20 cellular contexts compared by ENCODE assay signal in the genomic region with DNA sequence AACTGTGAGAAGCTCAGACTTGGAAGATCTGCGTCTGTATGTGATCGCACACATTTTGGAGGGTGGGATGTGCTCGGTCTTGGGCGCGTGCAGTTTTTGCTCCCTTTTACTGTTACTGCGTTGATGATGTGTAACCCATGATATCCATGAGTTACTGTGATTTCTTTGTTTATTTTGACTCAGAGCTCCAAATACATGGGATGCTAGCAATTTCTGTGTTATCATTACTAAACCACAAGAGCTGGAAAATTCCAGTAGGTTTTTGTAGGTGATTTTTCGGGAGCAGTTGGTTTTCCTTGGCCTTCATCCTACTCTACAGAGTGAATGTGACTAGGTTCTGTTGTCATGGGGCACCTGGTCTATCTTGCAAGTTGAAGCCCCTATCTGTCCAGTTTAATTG.
DNase-seq lines count a peak whose midpoint lies in the region; ATAC-seq and TF ChIP-seq lines count a peak whose summit lies in the region.
"Had no signal": no experiment of that assay in that cellular context is flagged by ENCODE, and none has a peak within 500 bp of the region (broad histone marks: within the 10 kb centered on the region; RNA-seq: fewer than 3 reads in every experiment).

No MANE protein-coding gene starts in this region.

- no peak for TF ChIP-seq CTCF in right atrium auricular region (IDR thresholded peaks at IDR 0.05)
- TF ChIP-seq CTCF in astrocyte of the spinal cord (IDR thresholded peaks at IDR 0.05; ENCODE audit: low read depth, low read length), result no peak

- H3K4me3 Mint-ChIP-seq in CD8-positive, alpha-beta memory T cell, result no peak overlapping the region
- H3K4me3 Mint-ChIP-seq: activated CD4-positive, alpha-beta memory T cell treated with anti-CD3 and anti-CD28 coated beads, Interleukin-2, amount 10 ng/mL, durations not matched to agents 7 days and 5 days; activated T-helper 17 cell treated with anti-CD3 and anti-CD28 coated beads, Interleukin-2, amount 50 U/mL, for 72 hours; effector memory CD8-positive, alpha-beta T cell; type B pancreatic cell had no signal

- H3K9me3 ChIP-seq in right atrium auricular region (no peaks in the 10 kb centered on the region), SJCRH30 (replicated peaks) (no peaks in the 10 kb centered on the region; the same call in 1 of the 2 replicates)
- H3K9me3 ChIP-seq in CD8-positive, alpha-beta memory T cell (ENCODE audit: low read length), result no peaks in the 10 kb centered on the region

- H3K36me3 ChIP-seq in right atrium auricular region (no peaks in the 10 kb centered on the region), SJCRH30 (no peaks in the 10 kb centered on the region)
- H3K36me3 ChIP-seq in CD8-positive, alpha-beta memory T cell (ENCODE audit: insufficient read depth, low read length), result no peaks in the 10 kb centered on the region

- H3K27me3 Mint-ChIP-seq in CD8-positive, alpha-beta memory T cell, result peaks cover 0 to 8% of the 10 kb centered on the region in 2 donors
- H3K27me3 Mint-ChIP-seq: type B pancreatic cell had no signal

- ATAC-seq in Right ventricle myocardium inferior (no peak), HG03097 (IDR thresholded peaks at IDR 0.05; ENCODE audit: low FRiP score, unreplicated experiment) (no peak)
- ATAC-seq: activated T-helper 17 cell treated with anti-CD3 and anti-CD28 coated beads, Interleukin-2, amount 50 U/mL, for 72 hours; effector memory CD8-positive, alpha-beta T cell; K562 had no signal

- H3K4me3 ChIP-seq in right atrium auricular region (no peak overlapping the region), astrocyte of the spinal cord (ENCODE audit: low read depth, low read length) (no peak overlapping the region), SJCRH30 (no peak overlapping the region)
- H3K4me3 ChIP-seq in CD8-positive, alpha-beta memory T cell (ENCODE audit: low read length), result no peak overlapping the region
- H3K4me3 ChIP-seq: K562, SK-N-MC had no signal

- H3K9me3 Mint-ChIP-seq in CD8-positive, alpha-beta memory T cell, result no peaks in the 10 kb centered on the region
- H3K9me3 Mint-ChIP-seq: activated CD4-positive, alpha-beta memory T cell treated with anti-CD3 and anti-CD28 coated beads, Interleukin-2, amount 10 ng/mL, durations not matched to agents 7 days and 5 days; activated T-helper 17 cell treated with anti-CD3 and anti-CD28 coated beads, Interleukin-2, amount 50 U/mL, for 72 hours; effector memory CD8-positive, alpha-beta T cell had no signal

- H3K27ac ChIP-seq in right atrium auricular region, result peak overlapping the region; percentile 2 to 64
- H3K27ac ChIP-seq in SJCRH30, result no peak overlapping the region
- H3K27ac ChIP-seq in CD8-positive, alpha-beta memory T cell (ENCODE audit: low read depth, low read length), result no peak overlapping the region
- H3K27ac ChIP-seq: SK-N-MC had no signal

- H3K4me1 ChIP-seq in right atrium auricular region (peaks cover 0 to 42% of the 10 kb centered on the region in 2 donors), SJCRH30 (no peaks in the 10 kb centered on the region; the same call in 1 of the 2 replicates)
- H3K4me1 ChIP-seq in CD8-positive, alpha-beta memory T cell (ENCODE audit: insufficient read depth, low read length), result no peaks in the 10 kb centered on the region

- H3K4me1 Mint-ChIP-seq in CD8-positive, alpha-beta memory T cell, result peaks cover 8 to 25% (median 9%) of the 10 kb centered on the region in 3 donors
- H3K4me1 Mint-ChIP-seq: activated CD4-positive, alpha-beta memory T cell treated with anti-CD3 and anti-CD28 coated beads, Interleukin-2, amount 10 ng/mL, durations not matched to agents 7 days and 5 days; activated T-helper 17 cell treated with anti-CD3 and anti-CD28 coated beads, Interleukin-2, amount 50 U/mL, for 72 hours had no signal

- no peak overlapping the region for H3K27ac Mint-ChIP-seq in CD8-positive, alpha-beta memory T cell
- H3K27ac Mint-ChIP-seq: activated CD4-positive, alpha-beta memory T cell treated with anti-CD3 and anti-CD28 coated beads, Interleukin-2, amount 10 ng/mL, durations not matched to agents 7 days and 5 days; activated T-helper 17 cell treated with anti-CD3 and anti-CD28 coated beads, Interleukin-2, amount 50 U/mL, for 72 hours; effector memory CD8-positive, alpha-beta T cell; type B pancreatic cell had no signal

- in situ Hi-C loops in astrocyte of the spinal cord (cut with HindIII; ENCODE audit: low sequenced_read_pairs), result no loop called here

- CTCF ChIA-PET in CD8-positive, alpha-beta memory T cell (lab: Charles Lee), result no interaction called here

- H3K27me3 ChIP-seq in right atrium auricular region (no peaks in the 10 kb centered on the region), SJCRH30 (no peaks in the 10 kb centered on the region)
- no peaks in the 10 kb centered on the region for H3K27me3 ChIP-seq in CD8-positive, alpha-beta memory T cell (ENCODE audit: insufficient read depth, low read length, poor library complexity, severe bottlenecking)

- POLR2A ChIA-PET in CD8-positive, alpha-beta memory T cell (lab: Charles Lee), result no interaction called here

- H3K36me3 Mint-ChIP-seq in CD8-positive, alpha-beta memory T cell, result no peaks in the 10 kb centered on the region

- DNase-seq in right atrium auricular region (ENCODE audit: low spot score) (no peak), Right ventricle myocardium inferior (ENCODE audit: missing footprints) (no peak), astrocyte of the spinal cord (ENCODE audit: low read depth, low spot score) (peak; percentile 71), hepatic stellate cell (ENCODE audit: low spot score) (peak; percentile 80), SJCRH30 (no peak), pons (ENCODE audit: low spot score) (no peak)
- no peak for DNase-seq in CD8-positive, alpha-beta memory T cell
- DNase-seq: ACHN; activated CD4-positive, alpha-beta memory T cell treated with anti-CD3 and anti-CD28 coated beads, Interleukin-2, amount 10 ng/mL, durations not matched to agents 7 days and 5 days; aorta; effector memory CD8-positive, alpha-beta T cell; kidney; NCI-H1417; NCI-H345; stimulated activated CD4-positive, alpha-beta T cell treated with anti-CD3 and anti-CD28 coated beads, Interleukin-2, amount 100 ng/mL, for 24 hours had no signal

- intact Hi-C loops in Right ventricle myocardium inferior (cut with DNase I), result no loop called here

Comparison
In these comparisons a context has a peak if more than half of its experiments do, and no peak if none do; other contexts are left out.
1. DNase-seq: peak in astrocyte of the spinal cord (single experiment) and hepatic stellate cell (single experiment); none in right atrium auricular region (single experiment), Right ventricle myocardium inferior (single experiment), SJCRH30 (0 of 2), CD8-positive, alpha-beta memory T cell (0 of 5) and pons (single experiment).
2. H3K27ac ChIP-seq: peak in right atrium auricular region (2 of 2); none in SJCRH30 (single experiment) and CD8-positive, alpha-beta memory T cell (single experiment).